Comparison of ENCODE assay signal across 1 cellular context in the genomic region with DNA sequence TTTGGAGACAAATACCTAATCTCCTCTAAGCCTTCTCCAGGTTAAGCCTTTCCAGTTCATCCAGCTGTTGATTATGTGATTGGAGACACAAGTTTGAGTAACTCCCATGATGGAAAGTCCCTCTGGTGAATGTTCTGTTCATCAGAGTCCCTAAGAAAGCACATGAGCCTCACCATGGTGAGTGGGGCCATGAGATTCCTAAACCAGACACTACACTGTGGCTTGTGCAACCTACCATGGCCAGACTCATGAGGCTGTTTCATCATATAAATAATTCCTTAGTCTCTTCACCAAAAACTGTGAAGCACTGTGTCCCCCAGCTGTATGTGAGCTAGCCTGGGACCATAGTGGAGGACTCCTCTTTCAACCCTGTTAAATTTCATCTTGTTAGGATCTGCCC.
TF ChIP-seq lines count a peak whose summit lies in the region.

No MANE protein-coding gene starts in this region.

TF ChIP-seq in SK-N-SH, 30 proteins besides CTCF, POLR2A, EP300 and RAD21:
- TF ChIP-seq RXRA (IDR thresholded peaks at IDR 0.05; ENCODE audit: borderline replicate concordance, low read depth): no peak
- no peak for TF ChIP-seq MEF2A (IDR thresholded peaks at IDR 0.05; ENCODE audit: borderline replicate concordance, low read depth)
- no peak for TF ChIP-seq JUND (IDR thresholded peaks at IDR 0.05)
- TF ChIP-seq YY1 (IDR thresholded peaks at IDR 0.05; ENCODE audit: low read depth): no peak
- TF ChIP-seq MXI1 (IDR thresholded peaks at IDR 0.05; ENCODE audit: low read depth, low read length): no peak
- no peak for TF ChIP-seq NRF1 (IDR thresholded peaks at IDR 0.05; ENCODE audit: low read depth, low read length)
- TF ChIP-seq TAF1 (IDR thresholded peaks at IDR 0.05; ENCODE audit: borderline replicate concordance, low read depth, low read length): no peak
- no peak for TF ChIP-seq SMC3 (IDR thresholded peaks at IDR 0.05; ENCODE audit: low read depth, low read length)
- TF ChIP-seq, protein P1, sequence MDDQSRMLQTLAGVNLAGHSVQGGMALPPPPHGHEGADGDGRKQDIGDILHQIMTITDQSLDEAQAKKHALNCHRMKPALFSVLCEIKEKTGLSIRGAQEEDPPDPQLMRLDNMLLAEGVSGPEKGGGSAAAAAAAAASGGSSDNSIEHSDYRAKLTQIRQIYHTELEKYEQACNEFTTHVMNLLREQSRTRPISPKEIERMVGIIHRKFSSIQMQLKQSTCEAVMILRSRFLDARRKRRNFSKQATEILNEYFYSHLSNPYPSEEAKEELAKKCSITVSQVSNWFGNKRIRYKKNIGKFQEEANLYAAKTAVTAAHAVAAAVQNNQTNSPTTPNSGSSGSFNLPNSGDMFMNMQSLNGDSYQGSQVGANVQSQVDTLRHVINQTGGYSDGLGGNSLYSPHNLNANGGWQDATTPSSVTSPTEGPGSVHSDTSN (IDR thresholded peaks at IDR 0.05): no peak
- TF ChIP-seq GATA2 (CRISPR knock-in tag; IDR thresholded peaks at IDR 0.05): no peak
- no peak for TF ChIP-seq FOXM1 (IDR thresholded peaks at IDR 0.05; ENCODE audit: low read depth)
- no peak for TF ChIP-seq RCOR1 (IDR thresholded peaks at IDR 0.05; ENCODE audit: low read length)
